In genomic region chr1:88327391-88328267, GRCh38 we compare ENCODE assay signal across 8 cellular contexts.
DNase-seq lines count a peak whose midpoint lies in the region; ATAC-seq and TF ChIP-seq lines count a peak whose summit lies in the region.

No MANE protein-coding gene starts in this region.

- H3K4ac ChIP-seq in mesenchymal stem cell (ENCODE audit: low read depth in 1 of 2, low read length in 2 of 2), result peak overlapping the region in 1 of 2 experiments; percentile 70

- no peaks in the 10 kb centered on the region for H3K36me3 Mint-ChIP-seq in activated CD8-positive, alpha-beta memory T cell treated with anti-CD3 and anti-CD28 coated beads, Interleukin-2, amount 10 ng/mL, durations not matched to agents 7 days and 5 days

- DNase-seq in COLO668 (lab: John Stamatoyannopoulos, UW; ENCODE audit: unreplicated experiment), result peak; percentile 17
- DNase-seq in dedifferentiated amniotic fluid mesenchymal stem cell (ENCODE audit: extremely low spot score), result peak; percentile 62
- peak; percentile 92 for DNase-seq in mesenchymal stem cell
- DNase-seq in activated CD8-positive, alpha-beta memory T cell treated with anti-CD3 and anti-CD28 coated beads, Interleukin-2, amount 10 ng/mL, durations not matched to agents 7 days and 5 days, result no peak
- DNase-seq in stimulated activated naive CD4-positive, alpha-beta T cell (lab: John Stamatoyannopoulos, UW), result no peak
- no peak for DNase-seq in WERI-Rb-1
- DNase-seq in GM10266 (ENCODE audit: extremely low spot score), result no peak

- H3K9me3 ChIP-seq in HUES64 (ENCODE audit: insufficient read depth, low read depth, low read length) (no peaks in the 10 kb centered on the region), mesenchymal stem cell (ENCODE audit: control insufficient read depth, low read length) (no peaks in the 10 kb centered on the region), WERI-Rb-1 (ENCODE audit: severe bottlenecking) (no peaks in the 10 kb centered on the region)

- H2BK15ac ChIP-seq in mesenchymal stem cell (ENCODE audit: low read depth, poor library complexity, severe bottlenecking), result no peak overlapping the region

- H2BK120ac ChIP-seq in mesenchymal stem cell (ENCODE audit: low read depth, low read length), result no peak overlapping the region

- H3K4me3 Mint-ChIP-seq in activated CD8-positive, alpha-beta memory T cell treated with anti-CD3 and anti-CD28 coated beads, Interleukin-2, amount 10 ng/mL, durations not matched to agents 7 days and 5 days, result no peak overlapping the region

- no peak overlapping the region for H3K27ac Mint-ChIP-seq in activated CD8-positive, alpha-beta memory T cell treated with anti-CD3 and anti-CD28 coated beads, Interleukin-2, amount 10 ng/mL, durations not matched to agents 7 days and 5 days

- no peak overlapping the region for H3K4me3 ChIP-seq in HUES64 (ENCODE audit: low read length)
- no peak overlapping the region for H3K4me3 ChIP-seq in mesenchymal stem cell (ENCODE audit: insufficient read depth in 1 of 2, low read depth in 1 of 2, low read length in 2 of 2)
- no peak overlapping the region for H3K4me3 ChIP-seq in WERI-Rb-1 (ENCODE audit: low read depth, low read length)

- no peaks in the 10 kb centered on the region for H3K27me3 Mint-ChIP-seq in activated CD8-positive, alpha-beta memory T cell treated with anti-CD3 and anti-CD28 coated beads, Interleukin-2, amount 10 ng/mL, durations not matched to agents 7 days and 5 days

- H3K9me3 Mint-ChIP-seq in activated CD8-positive, alpha-beta memory T cell treated with anti-CD3 and anti-CD28 coated beads, Interleukin-2, amount 10 ng/mL, durations not matched to agents 7 days and 5 days (ENCODE audit: low read depth), result no peaks in the 10 kb centered on the region

- H2BK5ac ChIP-seq in mesenchymal stem cell (ENCODE audit: low read depth, low read length, poor library complexity, severe bottlenecking), result no peak overlapping the region

- H3K4me1 ChIP-seq in HUES64 (ENCODE audit: insufficient read depth, low read length) (peaks cover 12% of the 10 kb centered on the region; the same call in 1 of the 2 replicates), mesenchymal stem cell (ENCODE audit: control insufficient read depth, insufficient read depth, low read depth, low read length) (no peaks in the 10 kb centered on the region)

- TF ChIP-seq CTCF in WERI-Rb-1 (IDR thresholded peaks at IDR 0.05; ENCODE audit: low read depth, low read length) (no peak), GM10266 (IDR thresholded peaks at IDR 0.05; ENCODE audit: control insufficient read depth, insufficient read depth, low read depth, missing control alignments) (no peak)

- peak overlapping the region; percentile 90 for H3K18ac ChIP-seq in mesenchymal stem cell (ENCODE audit: low read depth in 1 of 2, low read length in 2 of 2)

- no peaks in the 10 kb centered on the region for H3K4me1 Mint-ChIP-seq in activated CD8-positive, alpha-beta memory T cell treated with anti-CD3 and anti-CD28 coated beads, Interleukin-2, amount 10 ng/mL, durations not matched to agents 7 days and 5 days

- peak overlapping the region in 1 of 2 experiments; percentile 37 for H2BK12ac ChIP-seq in mesenchymal stem cell (ENCODE audit: low read length in 2 of 2)

- no peak overlapping the region for H2AFZ ChIP-seq in mesenchymal stem cell (ENCODE audit: low read depth, low read length)

- no peaks in the 10 kb centered on the region for H3K79me1 ChIP-seq in mesenchymal stem cell (replicated peaks; ENCODE audit: low read length, poor library complexity, severe bottlenecking)

- H4K8ac ChIP-seq in mesenchymal stem cell (ENCODE audit: low read length), result no peak overlapping the region

- CTCF ChIA-PET in activated CD8-positive, alpha-beta memory T cell treated with anti-CD3 and anti-CD28 coated beads, Interleukin-2, amount 10 ng/mL, durations not matched to agents 7 days and 5 days (lab: Charles Lee), result no interaction called here

- peak overlapping the region; percentile 90 for H2AK5ac ChIP-seq in mesenchymal stem cell (ENCODE audit: low read length, severe bottlenecking)

- no peak overlapping the region for H3K14ac ChIP-seq in mesenchymal stem cell (ENCODE audit: low read length in 2 of 2)

- H3K27me3 ChIP-seq in HUES64 (ENCODE audit: insufficient read depth, low read length) (no peaks in the 10 kb centered on the region), mesenchymal stem cell (ENCODE audit: control insufficient read depth in 1 of 2, insufficient read depth in 1 of 2, low read length in 2 of 2) (no peaks in the 10 kb centered on the region), WERI-Rb-1 (ENCODE audit: insufficient read depth, low read depth, severe bottlenecking) (no peaks in the 10 kb centered on the region)

- H3K9ac ChIP-seq in HUES64 (ENCODE audit: low read depth, low read length) (no peak overlapping the region), mesenchymal stem cell (ENCODE audit: low read length) (peak overlapping the region; percentile 40)

- H3K36me3 ChIP-seq in HUES64 (ENCODE audit: insufficient read depth, low read length), result no peaks in the 10 kb centered on the region
- no peaks in the 10 kb centered on the region for H3K36me3 ChIP-seq in mesenchymal stem cell (ENCODE audit: control insufficient read depth in 1 of 2, insufficient read depth in 2 of 2, low read depth in 1 of 2, low read length in 2 of 2)
- H3K36me3 ChIP-seq in WERI-Rb-1, result no peaks in the 10 kb centered on the region

- no peak overlapping the region for H4K91ac ChIP-seq in mesenchymal stem cell (ENCODE audit: low read length)

- WGBS in HUES64, result 79% methylated on average over 4 of the region's 5 CpGs
- WGBS in mesenchymal stem cell, result 57% methylated on average over 3 of the region's 5 CpGs

- H3K23ac ChIP-seq in mesenchymal stem cell (ENCODE audit: low read length in 2 of 2), result no peak overlapping the region

- no peak overlapping the region for H3K4me2 ChIP-seq in mesenchymal stem cell (ENCODE audit: low read length, poor library complexity, severe bottlenecking)

- ATAC-seq in activated CD8-positive, alpha-beta memory T cell treated with anti-CD3 and anti-CD28 coated beads, Interleukin-2, amount 10 ng/mL, durations not matched to agents 7 days and 5 days, result no peak

- H3K27ac ChIP-seq in HUES64 (ENCODE audit: low read depth, low read length) (peak overlapping the region; percentile 32), mesenchymal stem cell (ENCODE audit: low read length, poor library complexity, severe bottlenecking) (peak overlapping the region; percentile 74), WERI-Rb-1 (no peak overlapping the region)

Comparison
In these comparisons a context has a peak if more than half of its experiments do, and no peak if none do; other contexts are left out.
1. DNase-seq: peak in COLO668 (single experiment), dedifferentiated amniotic fluid mesenchymal stem cell (single experiment) and mesenchymal stem cell (single experiment); none in activated CD8-positive, alpha-beta memory T cell treated with anti-CD3 and anti-CD28 coated beads, Interleukin-2, amount 10 ng/mL, durations not matched to agents 7 days and 5 days (single experiment), stimulated activated naive CD4-positive, alpha-beta T cell (0 of 6), WERI-Rb-1 (single experiment) and GM10266 (single experiment).